ENCODE assay signal across 8 cellular contexts in genomic region chr16:84737658-84738057, GRCh38. TPM values are rescaled to one million over a fixed set of nuclear protein-coding genes. Genes with fewer than 3 reads are reported as not detected.
A peak's percentile ranks its signal among the peaks of the same experiment; 100 is the strongest.
DNase-seq lines count a peak whose midpoint lies in the region; ATAC-seq and TF ChIP-seq lines count a peak whose summit lies in the region.
"Had no signal": no experiment of that assay in that cellular context is flagged by ENCODE, and none has a peak within 500 bp of the region (broad histone marks: within the 10 kb centered on the region; RNA-seq: fewer than 3 reads in every experiment).

No MANE protein-coding gene starts in this region.

- no peaks in the 10 kb centered on the region for H3K9me3 ChIP-seq in mucosa of rectum (ENCODE audit: control insufficient read depth in 2 of 2, low read length in 2 of 2)
- H3K9me3 ChIP-seq: suprapubic skin had no signal

- H3K4me3 Mint-ChIP-seq in Calu3 (ENCODE audit: low read depth, unreplicated experiment) (no peak overlapping the region), activated B cell treated with CpG ODN at 0.5 μM for 24 hours (no peak overlapping the region)

- TF ChIP-seq CTCF in Calu3 (IDR thresholded peaks at IDR 0.05; ENCODE audit: unreplicated experiment), result no peak
- no peak for TF ChIP-seq CTCF in activated B cell treated with CpG ODN at 0.5 μM for 24 hours (IDR thresholded peaks at IDR 0.05)

- H3K4me1 Mint-ChIP-seq in Calu3 (ENCODE audit: low read depth, unreplicated experiment) (peaks cover 71% of the 10 kb centered on the region), activated B cell treated with CpG ODN at 0.5 μM for 24 hours (peaks cover 39% of the 10 kb centered on the region)

- H3K4me1 ChIP-seq in mucosa of rectum (ENCODE audit: control insufficient read depth in 2 of 2, insufficient read depth in 2 of 2, low read length in 2 of 2), result peaks cover 36 to 37% of the 10 kb centered on the region in 2 donors

- no peaks in the 10 kb centered on the region for H3K9me3 Mint-ChIP-seq in Calu3 (ENCODE audit: low read depth, unreplicated experiment)
- no peaks in the 10 kb centered on the region for H3K9me3 Mint-ChIP-seq in activated B cell treated with CpG ODN at 0.5 μM for 24 hours

- intact Hi-C loops in Calu3 (cut with micrococcal nuclease; ENCODE audit: unreplicated experiment) (loop anchor here (1.0 to 2.0 kb wide), 2 partner anchors 65 to 115 kb away; no protein-coding TSS in a partner anchor), activated B cell treated with CpG ODN at 0.5 μM for 24 hours (cut with micrococcal nuclease) (loop anchor here (1.0 kb wide), 5 partner anchors 11 to 226 kb away; no protein-coding TSS in a partner anchor)

- no peak for ATAC-seq in activated B cell treated with CpG ODN at 0.5 μM for 24 hours (ENCODE audit: low read depth)
- no peak for ATAC-seq in GM19467 (IDR thresholded peaks at IDR 0.05; ENCODE audit: unreplicated experiment)
- no peak for ATAC-seq in GM18867 (IDR thresholded peaks at IDR 0.05; ENCODE audit: unreplicated experiment)

- BruUV-seq in Calu3 (replicated peaks; lab: Mats Ljungman, UMichigan), result no TSS peak

- H3K4me3 ChIP-seq in mucosa of rectum (ENCODE audit: low read length in 2 of 2), result peak overlapping the region in 1 of 2 donors; percentile 8
- H3K4me3 ChIP-seq: suprapubic skin had no signal

- H3K27me3 Mint-ChIP-seq in Calu3 (ENCODE audit: unreplicated experiment) (no peaks in the 10 kb centered on the region), activated B cell treated with CpG ODN at 0.5 μM for 24 hours (no peaks in the 10 kb centered on the region)

- DNase-seq in Calu3 (peak; percentile 48), HT-29 (ENCODE audit: low spot score) (peak; percentile 66), activated B cell treated with CpG ODN at 0.5 μM for 24 hours (no peak)
- no peak for DNase-seq in activated effector memory CD4-positive, alpha-beta T cell treated with Interleukin-2 at 50 U/mL for 16 hours

- H3K27ac Mint-ChIP-seq in Calu3 (ENCODE audit: unreplicated experiment) (no peak overlapping the region), activated B cell treated with CpG ODN at 0.5 μM for 24 hours (peak overlapping the region; percentile 68)

- no peaks in the 10 kb centered on the region for H3K27me3 ChIP-seq in mucosa of rectum (ENCODE audit: control insufficient read depth in 2 of 2, insufficient read depth in 2 of 2, low read length in 2 of 2)
- H3K27me3 ChIP-seq: suprapubic skin had no signal

- POLR2A ChIA-PET in activated B cell treated with CpG ODN at 0.5 μM for 24 hours (lab: Charles Lee), result interaction anchor here (0.6 to 1.1 kb wide), 4 partner anchors 11 to 231 kb away, joined by 3 to 5 read pairs (median 3); no protein-coding TSS in a partner anchor

- peak overlapping the region; percentile 80 to 87 for H3K27ac ChIP-seq in mucosa of rectum (ENCODE audit: low read depth in 2 of 2, low read length in 2 of 2)
- H3K27ac ChIP-seq: suprapubic skin had no signal

- H3K36me3 Mint-ChIP-seq in Calu3 (ENCODE audit: insufficient read depth, unreplicated experiment) (peaks cover 49% of the 10 kb centered on the region), activated B cell treated with CpG ODN at 0.5 μM for 24 hours (ENCODE audit: low read depth) (peaks cover 65% of the 10 kb centered on the region)

- H3K36me3 ChIP-seq in mucosa of rectum (ENCODE audit: control insufficient read depth in 2 of 2, insufficient read depth in 2 of 2, low read length in 2 of 2), result peaks cover 3 to 5% of the 10 kb centered on the region in 2 donors
- H3K36me3 ChIP-seq: suprapubic skin had no signal

- H3K9ac ChIP-seq in mucosa of rectum (ENCODE audit: low read depth in 1 of 2, low read length in 2 of 2), result peak overlapping the region; percentile 38

- CTCF ChIA-PET in Calu3 (lab: Charles Lee), result interaction anchor here (1.1 to 3.3 kb wide), 6 partner anchors 8 to 233 kb away, joined by 3 to 25 read pairs (median 6); partner anchors contain the start of gene KLHL36
- CTCF ChIA-PET in activated B cell treated with CpG ODN at 0.5 μM for 24 hours (lab: Charles Lee), result interaction anchor here (0.7 to 5.1 kb wide), 16 partner anchors 8 to 461 kb away, joined by 3 to 65 read pairs (median 10); no protein-coding TSS in a partner anchor

RNA-seq across cellular contexts. Expression of gene USP10, which starts 37.9 kb away (rescaled TPM):
- total RNA-seq in Calu3 (2022), result 141 and 152 TPM in 2 replicates
- 53.9 and 58.2 TPM in 2 replicates for total RNA-seq in HT-29 (2014; rRNA removed; shearing (Covaris generic))
- total RNA-seq in activated B cell treated with CpG ODN at 0.5 μM for 24 hours, result 138 and 147 TPM in 2 replicates

Comparison
In these comparisons a context has a peak if more than half of its experiments do, and no peak if none do; other contexts are left out.
1. DNase-seq: peak in Calu3 (single experiment) and HT-29 (single experiment); none in activated B cell treated with CpG ODN at 0.5 μM for 24 hours (single experiment) and activated effector memory CD4-positive, alpha-beta T cell treated with Interleukin-2 at 50 U/mL for 16 hours (single experiment).